2 cellular contexts compared by ENCODE assay signal in genomic region chr4:3371038-3371437, GRCh38.
TF ChIP-seq lines count a peak whose summit lies in the region.

No MANE protein-coding gene starts in this region.

TF ChIP-seq in IMR-90, 13 proteins besides CTCF, POLR2A, EP300 and RAD21:
- TF ChIP-seq FOS (IDR thresholded peaks at IDR 0.05; ENCODE audit: low read depth, low read length) (no peak), CHD1 (IDR thresholded peaks at IDR 0.05; ENCODE audit: low read depth, low read length) (no peak), MAZ (IDR thresholded peaks at IDR 0.05; ENCODE audit: borderline replicate concordance, low read depth, low read length) (no peak), RCOR1 (IDR thresholded peaks at IDR 0.05; ENCODE audit: insufficient replicate concordance, low read length) (no peak), NFE2L2 (IDR thresholded peaks at IDR 0.05; ENCODE audit: low read depth, low read length) (no peak), BHLHE40 (IDR thresholded peaks at IDR 0.05; ENCODE audit: low read depth, low read length) (no peak), RFX5 (IDR thresholded peaks at IDR 0.05; ENCODE audit: low read depth, low read length) (no peak), SMC3 (IDR thresholded peaks at IDR 0.05; ENCODE audit: low read depth, low read length) (no peak), CEBPB (IDR thresholded peaks at IDR 0.05; ENCODE audit: low read depth, low read length) (no peak), MAFK (IDR thresholded peaks at IDR 0.05; ENCODE audit: low read depth, low read length) (no peak), USF2 (IDR thresholded peaks at IDR 0.05; ENCODE audit: low read depth, low read length) (no peak), MXI1 (IDR thresholded peaks at IDR 0.05; ENCODE audit: borderline replicate concordance, low read depth, low read length) (no peak), ELK1 (IDR thresholded peaks at IDR 0.05; ENCODE audit: borderline replicate concordance, low read depth, low read length) (no peak)
TF ChIP-seq in IMR-90: peak in this region for 0.

TF ChIP-seq in endothelial cell of umbilical vein, 7 proteins besides CTCF, POLR2A, EP300 and RAD21:
- TF ChIP-seq EZH2 (IDR thresholded peaks at IDR 0.05; ENCODE audit: borderline replicate concordance, low read depth, low read length, severe bottlenecking) (no peak), GATA2 (IDR thresholded peaks at IDR 0.05; ENCODE audit: insufficient read depth, insufficient read length, low read depth, low read length) (no peak), JUN (IDR thresholded peaks at IDR 0.05; ENCODE audit: borderline replicate concordance, insufficient read depth, insufficient read length, low read depth) (no peak), MYC (IDR thresholded peaks at IDR 0.05; ENCODE audit: low read depth, low read length) (no peak), MAX (IDR thresholded peaks at IDR 0.05; ENCODE audit: insufficient read depth, insufficient read length) (peak; percentile 6)
